ENCODE assay signal across 39 cellular contexts in genomic region chr12:113339540-113339939, GRCh38.
"Had no signal": no experiment of that assay in that cellular context is flagged by ENCODE, and none has a peak within 500 bp of the region (broad histone marks: within the 10 kb centered on the region; RNA-seq: fewer than 3 reads in every experiment).

No MANE protein-coding gene starts in this region.

- H3K27ac Mint-ChIP-seq: activated naive CD4-positive, alpha-beta T cell treated with anti-CD3 and anti-CD28 coated beads for 36 hours; activated naive CD4-positive, alpha-beta T cell treated with anti-CD3 and anti-CD28 coated beads, Interleukin-2, amount 10 ng/mL, durations not matched to agents 7 days and 5 days; activated naive CD4-positive, alpha-beta T cell treated with anti-CD3 and anti-CD28 coated beads, Interleukin-2, amount 50 U/mL, for 24 hours; activated naive CD8-positive, alpha-beta T cell; activated naive CD8-positive, alpha-beta T cell treated with anti-CD3 and anti-CD28 coated beads for 36 hours; activated naive CD8-positive, alpha-beta T cell treated with anti-CD3 and anti-CD28 coated beads, Interleukin-2, amount 10 ng/mL, durations not matched to agents 7 days and 5 days; activated naive CD8-positive, alpha-beta T cell treated with anti-CD3 and anti-CD28 coated beads, Interleukin-2, amount 50 U/mL, for 24 hours; activated T-cell treated with anti-CD3 and anti-CD28 coated beads, Interleukin-2, amount 50 U/mL, for 24 hours; activated T-cell treated with anti-CD3 and anti-CD28 coated beads, Interleukin-2, amount 50 U/mL, for 72 hours; activated T-helper 1 cell treated with anti-CD3 and anti-CD28 coated beads, Interleukin-12 subunit alpha, Interleukin-12 subunit beta, Interleukin-2, Interleukin-4 antibody, amounts not matched to agents 30 ng/mL and 10 ng/mL and 1 ng/mL, durations not matched to agents 14 hours and 24 hours and 36 hours; activated T-helper 17 cell treated with anti-CD3 and anti-CD28 coated beads, Interleukin-2, amount 50 U/mL, for 72 hours; activated T-helper 2 cell treated with anti-CD3 and anti-CD28 coated beads, Interferon-gamma antibody, Interleukin-2, Interleukin-4, amounts not matched to agents 10 μg/mL and 5 μg/mL and 100 μg/mL, durations not matched to agents 14 hours and 24 hours and 36 hours; brain had no signal

- H3K27me3 ChIP-seq: adrenal gland, ascending aorta, body of pancreas, brain microvascular endothelial cell, breast epithelium had no signal

- H3K9me3 ChIP-seq: adrenal gland, ascending aorta, body of pancreas, breast epithelium had no signal

- FAIRE-seq: astrocyte, bronchial epithelial cell had no signal

- H3K4me1 Mint-ChIP-seq: activated T-helper 17 cell treated with anti-CD3 and anti-CD28 coated beads, Interleukin-2, amount 50 U/mL, for 72 hours had no signal

- H3K4me3 ChIP-seq: adrenal gland, ascending aorta, body of pancreas, breast epithelium, cardiac muscle cell had no signal

- H3K36me3 ChIP-seq: adrenal gland, ascending aorta, brain microvascular endothelial cell, breast epithelium, cardiac muscle cell had no signal

- H3K4me1 ChIP-seq: adrenal gland, breast epithelium had no signal

- H3K36me3 Mint-ChIP-seq: activated naive CD4-positive, alpha-beta T cell treated with anti-CD3 and anti-CD28 coated beads, Interleukin-2, amount 10 ng/mL, durations not matched to agents 7 days and 5 days; activated naive CD4-positive, alpha-beta T cell treated with anti-CD3 and anti-CD28 coated beads, Interleukin-2, amount 50 U/mL, for 24 hours; activated naive CD8-positive, alpha-beta T cell; activated naive CD8-positive, alpha-beta T cell treated with anti-CD3 and anti-CD28 coated beads for 36 hours; activated naive CD8-positive, alpha-beta T cell treated with anti-CD3 and anti-CD28 coated beads, Interleukin-2, amount 10 ng/mL, durations not matched to agents 7 days and 5 days; brain had no signal

- H3K4me3 Mint-ChIP-seq: activated naive CD4-positive, alpha-beta T cell treated with anti-CD3 and anti-CD28 coated beads for 36 hours; activated naive CD4-positive, alpha-beta T cell treated with anti-CD3 and anti-CD28 coated beads, Interleukin-2, amount 10 ng/mL, durations not matched to agents 7 days and 5 days; activated naive CD4-positive, alpha-beta T cell treated with anti-CD3 and anti-CD28 coated beads, Interleukin-2, amount 50 U/mL, for 24 hours; activated naive CD8-positive, alpha-beta T cell; activated naive CD8-positive, alpha-beta T cell treated with anti-CD3 and anti-CD28 coated beads for 36 hours; activated naive CD8-positive, alpha-beta T cell treated with anti-CD3 and anti-CD28 coated beads, Interleukin-2, amount 10 ng/mL, durations not matched to agents 7 days and 5 days; activated naive CD8-positive, alpha-beta T cell treated with anti-CD3 and anti-CD28 coated beads, Interleukin-2, amount 50 U/mL, for 24 hours; activated T-cell treated with anti-CD3 and anti-CD28 coated beads, Interleukin-2, amount 50 U/mL, for 24 hours; activated T-cell treated with anti-CD3 and anti-CD28 coated beads, Interleukin-2, amount 50 U/mL, for 4 hours; activated T-cell treated with anti-CD3 and anti-CD28 coated beads, Interleukin-2, amount 50 U/mL, for 72 hours; activated T-helper 1 cell treated with anti-CD3 and anti-CD28 coated beads, Interleukin-12 subunit alpha, Interleukin-12 subunit beta, Interleukin-2, Interleukin-4 antibody, amounts not matched to agents 30 ng/mL and 10 ng/mL and 1 ng/mL, durations not matched to agents 14 hours and 24 hours and 36 hours; activated T-helper 17 cell treated with anti-CD3 and anti-CD28 coated beads, Interleukin-2, amount 50 U/mL, for 72 hours; brain; central memory CD8-positive, alpha-beta T cell had no signal

- H3K9me3 Mint-ChIP-seq: activated naive CD4-positive, alpha-beta T cell treated with anti-CD3 and anti-CD28 coated beads for 36 hours; activated naive CD4-positive, alpha-beta T cell treated with anti-CD3 and anti-CD28 coated beads, Interleukin-2, amount 10 ng/mL, durations not matched to agents 7 days and 5 days; activated naive CD4-positive, alpha-beta T cell treated with anti-CD3 and anti-CD28 coated beads, Interleukin-2, amount 50 U/mL, for 24 hours; activated naive CD4-positive, alpha-beta T cell treated with anti-CD3 and anti-CD28 coated beads, Interleukin-2, amount 50 U/mL, for 72 hours; activated naive CD8-positive, alpha-beta T cell treated with anti-CD3 and anti-CD28 coated beads for 36 hours; activated naive CD8-positive, alpha-beta T cell treated with anti-CD3 and anti-CD28 coated beads, Interleukin-2, amount 10 ng/mL, durations not matched to agents 7 days and 5 days; activated naive CD8-positive, alpha-beta T cell treated with anti-CD3 and anti-CD28 coated beads, Interleukin-2, amount 50 U/mL, for 24 hours; activated T-cell treated with anti-CD3 and anti-CD28 coated beads, Interleukin-2, amount 50 U/mL, for 24 hours; activated T-cell treated with anti-CD3 and anti-CD28 coated beads, Interleukin-2, amount 50 U/mL, for 4 hours; activated T-cell treated with anti-CD3 and anti-CD28 coated beads, Interleukin-2, amount 50 U/mL, for 72 hours; activated T-helper 1 cell treated with anti-CD3 and anti-CD28 coated beads, Interleukin-12 subunit alpha, Interleukin-12 subunit beta, Interleukin-2, Interleukin-4 antibody, amounts not matched to agents 30 ng/mL and 10 ng/mL and 1 ng/mL, durations not matched to agents 14 hours and 24 hours and 36 hours; activated T-helper 17 cell treated with anti-CD3 and anti-CD28 coated beads, Interleukin-2, amount 50 U/mL, for 72 hours; activated T-helper 2 cell treated with anti-CD3 and anti-CD28 coated beads, Interferon-gamma antibody, Interleukin-2, Interleukin-4, amounts not matched to agents 10 μg/mL and 5 μg/mL and 100 μg/mL, durations not matched to agents 14 hours and 24 hours and 36 hours; central memory CD8-positive, alpha-beta T cell had no signal

- DNase-seq: activated effector memory CD4-positive, alpha-beta T cell treated with anti-CD3 and anti-CD28 coated beads, Interleukin-2, amount 50 U/mL, for 16 hours; activated effector memory CD4-positive, alpha-beta T cell treated with Interleukin-2 at 50 U/mL for 16 hours; activated gamma-delta T cell treated with Interleukin-2 at 50 U/mL for 16 hours; activated naive CD4-positive, alpha-beta T cell; activated naive CD4-positive, alpha-beta T cell treated with anti-CD3 and anti-CD28 coated beads for 36 hours; activated naive CD4-positive, alpha-beta T cell treated with anti-CD3 and anti-CD28 coated beads, Interleukin-2, amount 10 ng/mL, durations not matched to agents 7 days and 5 days; activated naive CD4-positive, alpha-beta T cell treated with anti-CD3 and anti-CD28 coated beads, Interleukin-2, amount 50 U/mL, for 16 hours; activated naive CD4-positive, alpha-beta T cell treated with Interleukin-2 at 50 U/mL for 16 hours; activated naive CD8-positive, alpha-beta T cell treated with anti-CD3 and anti-CD28 coated beads for 36 hours; activated naive CD8-positive, alpha-beta T cell treated with anti-CD3 and anti-CD28 coated beads, Interleukin-2, amount 10 ng/mL, durations not matched to agents 7 days and 5 days; activated naive CD8-positive, alpha-beta T cell treated with anti-CD3 and anti-CD28 coated beads, Interleukin-2, amount 50 U/mL, for 24 hours; activated T-cell treated with anti-CD3 and anti-CD28 coated beads, Interleukin-2, amount 50 U/mL, for 1 hour; activated T-cell treated with anti-CD3 and anti-CD28 coated beads, Interleukin-2, amount 50 U/mL, for 24 hours; activated T-cell treated with anti-CD3 and anti-CD28 coated beads, Interleukin-2, amount 50 U/mL, for 4 hours; activated T-cell treated with anti-CD3 and anti-CD28 coated beads, Interleukin-2, amount 50 U/mL, for 48 hours; activated T-cell treated with anti-CD3 and anti-CD28 coated beads, Interleukin-2, amount 50 U/mL, for 72 hours; adrenal gland; amniotic stem cell; amygdala; anterior cingulate cortex; aorta; body of pancreas; brain microvascular endothelial cell; caudate nucleus; central memory CD4-positive, alpha-beta T cell; cerebellar nuclear complex had no signal

- H3K27ac ChIP-seq: adrenal gland, ascending aorta, body of pancreas, brain microvascular endothelial cell, breast epithelium, cardiac muscle cell had no signal

- H3K27me3 Mint-ChIP-seq: activated naive CD4-positive, alpha-beta T cell treated with anti-CD3 and anti-CD28 coated beads, Interleukin-2, amount 50 U/mL, for 24 hours; activated naive CD8-positive, alpha-beta T cell; activated naive CD8-positive, alpha-beta T cell treated with anti-CD3 and anti-CD28 coated beads for 36 hours; activated naive CD8-positive, alpha-beta T cell treated with anti-CD3 and anti-CD28 coated beads, Interleukin-2, amount 50 U/mL, for 24 hours; activated T-cell treated with anti-CD3 and anti-CD28 coated beads, Interleukin-2, amount 50 U/mL, for 24 hours; activated T-helper 17 cell treated with anti-CD3 and anti-CD28 coated beads, Interleukin-2, amount 50 U/mL, for 72 hours; central memory CD8-positive, alpha-beta T cell had no signal

- ATAC-seq: activated naive CD4-positive, alpha-beta T cell treated with anti-CD3 and anti-CD28 coated beads, Interleukin-2, amount 50 U/mL, for 72 hours; activated naive CD8-positive, alpha-beta T cell treated with anti-CD3 and anti-CD28 coated beads, Interleukin-2, amount 50 U/mL, for 24 hours; activated T-cell treated with anti-CD3 and anti-CD28 coated beads, Interleukin-2, amount 50 U/mL, for 4 hours; activated T-cell treated with anti-CD3 and anti-CD28 coated beads, Interleukin-2, amount 50 U/mL, for 72 hours; activated T-helper 17 cell treated with anti-CD3 and anti-CD28 coated beads, Interleukin-2, amount 50 U/mL, for 72 hours; body of pancreas had no signal
